8 cellular contexts compared by ENCODE assay signal in the genomic region with DNA sequence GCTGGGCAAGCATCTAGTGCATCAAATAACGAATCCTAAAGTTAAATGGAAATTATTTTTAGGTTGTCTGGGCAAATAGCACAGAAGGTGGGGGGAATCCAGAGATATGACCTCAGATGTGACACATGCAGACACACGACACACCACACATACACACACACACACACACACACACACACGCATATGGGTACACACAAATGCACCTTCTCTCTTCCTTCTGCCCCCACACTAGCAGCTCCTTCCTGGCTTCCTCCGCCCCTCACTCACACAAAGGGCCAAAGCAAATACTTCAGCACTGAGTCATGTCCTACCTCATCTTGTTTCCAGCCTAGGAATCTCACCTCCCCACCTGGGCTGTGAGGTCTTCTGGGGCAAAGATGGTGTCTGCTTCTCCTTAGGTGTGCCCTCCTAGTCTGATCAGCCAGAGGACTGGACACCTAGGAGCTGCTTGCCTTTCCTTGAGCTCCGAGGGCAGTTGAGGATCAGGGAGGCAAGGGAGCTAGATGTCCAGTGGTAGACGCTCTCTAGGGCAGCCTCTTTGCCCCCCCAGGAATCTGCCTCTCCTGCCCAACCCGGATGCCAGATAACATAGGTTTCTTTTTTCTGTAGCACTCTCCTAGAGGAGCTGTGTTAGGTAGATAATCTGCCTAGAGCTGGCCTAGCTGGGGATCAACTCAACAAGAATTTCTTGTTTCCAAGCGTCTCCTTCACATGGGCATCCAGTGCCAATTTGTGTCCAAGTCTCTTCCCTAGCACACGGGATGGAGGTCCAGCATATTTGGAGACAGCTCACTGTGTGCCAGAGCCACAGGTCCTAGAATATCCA. TPM values are rescaled to one million over a fixed set of nuclear protein-coding genes. Genes with fewer than 3 reads are reported as not detected.
DNase-seq lines count a peak whose midpoint lies in the region; ATAC-seq and TF ChIP-seq lines count a peak whose summit lies in the region.

No MANE protein-coding gene starts in this region.

- no peak for ATAC-seq in HG02759 (IDR thresholded peaks at IDR 0.05; ENCODE audit: unreplicated experiment)
- ATAC-seq in HG03039 (IDR thresholded peaks at IDR 0.05; ENCODE audit: unreplicated experiment): no peak

- H3K36me3 ChIP-seq in breast epithelium: no peaks in the 10 kb centered on the region

- H3K36me3 Mint-ChIP-seq in nephron (ENCODE audit: low read depth): no peaks in the 10 kb centered on the region

- H3K4me1 Mint-ChIP-seq in nephron: peaks cover 13% of the 10 kb centered on the region

- no peak overlapping the region for H3K4me3 ChIP-seq in breast epithelium

- TF ChIP-seq CTCF in 22Rv1 (IDR thresholded peaks at IDR 0.05): no peak
- no peak for TF ChIP-seq CTCF in breast epithelium (IDR thresholded peaks at IDR 0.05)
- TF ChIP-seq CTCF in nephron (IDR thresholded peaks at IDR 0.05; ENCODE audit: unreplicated experiment in 3 of 3): no peak

- H3K4me1 ChIP-seq in breast epithelium: peaks cover 0 to 16% of the 10 kb centered on the region in 2 donors

- no peak for TF ChIP-seq POLR2A in breast epithelium (IDR thresholded peaks at IDR 0.05)

- DNase-seq in OCI-M1 (lab: John Stamatoyannopoulos, UW) (peak; percentile 16), breast epithelium (ENCODE audit: low spot score in 2 of 2) (peak in 1 of 2 donors; percentile 55), NCI-H526 treated with DMSO at 0.1 percent for 48 hours (lab: John Stamatoyannopoulos, UW) (no peak), MV-4-11 (lab: John Stamatoyannopoulos, UW) (no peak)

- intact Hi-C loops in breast epithelium (cut with DNase I; ENCODE audit: low total_unique reads): no loop called here

- H3K27me3 Mint-ChIP-seq in nephron (ENCODE audit: low read depth): peaks cover 4% of the 10 kb centered on the region

- peak overlapping the region; percentile 78 for H3K27ac ChIP-seq in 22Rv1
- H3K27ac ChIP-seq in breast epithelium: peak overlapping the region; percentile 86 to 91

- no peak overlapping the region for H3K4me3 Mint-ChIP-seq in nephron

- H3K27ac Mint-ChIP-seq in nephron: peak overlapping the region; percentile 44 to 93 (median 78)

- H3K9me3 Mint-ChIP-seq in nephron: no peaks in the 10 kb centered on the region

- H3K9me3 ChIP-seq in breast epithelium: no peaks in the 10 kb centered on the region

- no peaks in the 10 kb centered on the region for H3K27me3 ChIP-seq in breast epithelium

RNA-seq across cellular contexts. Expression of a gene that starts 14.3 kb away (rescaled TPM):
- total RNA-seq in breast epithelium: 10 to 100 TPM; 39.0 to 66.0 (median 61.4) TPM
